Comparison of ENCODE assay signal across 1 cellular context in the genomic region with DNA sequence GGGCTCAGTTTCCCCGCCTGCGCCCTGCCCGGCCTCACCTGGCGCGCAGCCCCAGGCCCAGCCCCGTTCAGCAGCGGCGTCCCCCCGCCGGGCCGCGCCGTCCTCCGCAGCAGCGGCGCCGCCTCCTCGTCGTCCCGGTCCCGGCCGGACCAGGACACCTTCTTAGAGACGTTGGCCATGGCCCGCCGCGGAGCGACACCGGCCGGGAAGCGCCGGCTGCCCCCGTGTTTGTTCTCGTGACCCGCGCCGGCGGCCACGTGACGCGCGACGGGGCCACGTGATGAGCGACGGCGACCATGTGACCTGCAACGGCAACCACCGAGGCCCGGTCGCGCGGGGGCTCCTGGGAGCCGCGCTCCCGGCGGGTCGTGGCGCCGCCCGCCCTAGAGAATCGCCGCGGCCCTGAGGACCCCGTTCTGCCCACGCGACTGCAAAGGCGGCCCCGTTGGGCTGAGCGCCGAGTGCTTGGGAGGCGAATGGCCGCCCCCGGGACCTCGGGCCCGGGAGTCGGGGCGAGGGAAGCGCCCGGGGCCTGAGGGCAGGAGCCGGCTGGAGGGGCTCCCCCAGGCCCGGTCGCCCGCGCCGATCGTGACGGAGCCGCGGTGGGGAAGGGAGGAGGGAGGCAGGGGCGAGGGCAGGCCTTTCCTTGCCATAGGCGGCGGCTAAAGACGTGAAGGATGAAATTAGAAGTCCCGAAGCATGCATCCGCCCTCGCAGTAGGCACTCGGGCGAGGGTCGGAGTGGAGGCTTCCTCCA.
TF ChIP-seq lines count a peak whose summit lies in the region.

A gene with protein sequence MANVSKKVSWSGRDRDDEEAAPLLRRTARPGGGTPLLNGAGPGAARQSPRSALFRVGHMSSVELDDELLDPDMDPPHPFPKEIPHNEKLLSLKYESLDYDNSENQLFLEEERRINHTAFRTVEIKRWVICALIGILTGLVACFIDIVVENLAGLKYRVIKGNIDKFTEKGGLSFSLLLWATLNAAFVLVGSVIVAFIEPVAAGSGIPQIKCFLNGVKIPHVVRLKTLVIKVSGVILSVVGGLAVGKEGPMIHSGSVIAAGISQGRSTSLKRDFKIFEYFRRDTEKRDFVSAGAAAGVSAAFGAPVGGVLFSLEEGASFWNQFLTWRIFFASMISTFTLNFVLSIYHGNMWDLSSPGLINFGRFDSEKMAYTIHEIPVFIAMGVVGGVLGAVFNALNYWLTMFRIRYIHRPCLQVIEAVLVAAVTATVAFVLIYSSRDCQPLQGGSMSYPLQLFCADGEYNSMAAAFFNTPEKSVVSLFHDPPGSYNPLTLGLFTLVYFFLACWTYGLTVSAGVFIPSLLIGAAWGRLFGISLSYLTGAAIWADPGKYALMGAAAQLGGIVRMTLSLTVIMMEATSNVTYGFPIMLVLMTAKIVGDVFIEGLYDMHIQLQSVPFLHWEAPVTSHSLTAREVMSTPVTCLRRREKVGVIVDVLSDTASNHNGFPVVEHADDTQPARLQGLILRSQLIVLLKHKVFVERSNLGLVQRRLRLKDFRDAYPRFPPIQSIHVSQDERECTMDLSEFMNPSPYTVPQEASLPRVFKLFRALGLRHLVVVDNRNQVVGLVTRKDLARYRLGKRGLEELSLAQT (minus strand): TSS at position 233 of the 756 bp plus-strand sequence. CDS start 54 bp downstream, at position 179.

TF ChIP-seq in HepG2, 621 proteins besides CTCF, POLR2A, EP300 and RAD21 (continued from another document and continues in another):
- TF ChIP-seq ATF2 (CRISPR knock-in tag; IDR thresholded peaks at IDR 0.05) = 0 out of 2 replicates have a peak, but pooled peaks have one; percentile 42
- no peak for TF ChIP-seq ZNF18 (CRISPR knock-in tag; IDR thresholded peaks at IDR 0.05; ENCODE audit: insufficient replicate concordance)
- no peak for TF ChIP-seq ZNF644 (CRISPR knock-in tag; IDR thresholded peaks at IDR 0.05; ENCODE audit: low read depth)
- TF ChIP-seq, protein P1, sequence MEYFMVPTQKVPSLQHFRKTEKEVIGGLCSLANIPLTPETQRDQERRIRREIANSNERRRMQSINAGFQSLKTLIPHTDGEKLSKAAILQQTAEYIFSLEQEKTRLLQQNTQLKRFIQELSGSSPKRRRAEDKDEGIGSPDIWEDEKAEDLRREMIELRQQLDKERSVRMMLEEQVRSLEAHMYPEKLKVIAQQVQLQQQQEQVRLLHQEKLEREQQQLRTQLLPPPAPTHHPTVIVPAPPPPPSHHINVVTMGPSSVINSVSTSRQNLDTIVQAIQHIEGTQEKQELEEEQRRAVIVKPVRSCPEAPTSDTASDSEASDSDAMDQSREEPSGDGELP (IDR thresholded peaks at IDR 0.05; ENCODE audit: borderline replicate concordance, low read depth) = peak; percentile 27; the same call in 1 of the 2 replicates
- no peak for TF ChIP-seq ZNF800 (CRISPR knock-in tag; IDR thresholded peaks at IDR 0.05)
- TF ChIP-seq ZNF362 (CRISPR knock-in tag; IDR thresholded peaks at IDR 0.05; ENCODE audit: borderline replicate concordance) = no peak; the same call in 1 of the 2 replicates
- TF ChIP-seq ZFP62 (CRISPR knock-in tag; IDR thresholded peaks at IDR 0.05) = no peak
- TF ChIP-seq CHCHD3 (CRISPR knock-in tag; IDR thresholded peaks at IDR 0.05) = peak; percentile 63; the same call in 1 of the 2 replicates
- peak; percentile 76 for TF ChIP-seq FOXA3 (CRISPR knock-in tag; IDR thresholded peaks at IDR 0.05)
- peak; percentile 80 for TF ChIP-seq ZNF780A (CRISPR knock-in tag; IDR thresholded peaks at IDR 0.05)
- TF ChIP-seq ZNF570 (CRISPR knock-in tag; IDR thresholded peaks at IDR 0.05; ENCODE audit: borderline replicate concordance) = peak; percentile 94; the same call in 1 of the 2 replicates
- TF ChIP-seq IKZF5 (CRISPR knock-in tag; IDR thresholded peaks at IDR 0.05) = peak; percentile 76
- no peak for TF ChIP-seq MTA3 (CRISPR knock-in tag; IDR thresholded peaks at IDR 0.05)
- TF ChIP-seq ZNF572 (CRISPR knock-in tag; IDR thresholded peaks at IDR 0.05) = no peak
- TF ChIP-seq MTA1 (CRISPR knock-in tag; IDR thresholded peaks at IDR 0.05; ENCODE audit: borderline replicate concordance) = 0 out of 2 replicates have a peak, but pooled peaks have one; percentile 11
- no peak for TF ChIP-seq MATR3 (CRISPR knock-in tag; IDR thresholded peaks at IDR 0.05)
- peak; percentile 82; the same call in 1 of the 2 replicates for TF ChIP-seq ZNF782 (CRISPR knock-in tag; IDR thresholded peaks at IDR 0.05; ENCODE audit: borderline replicate concordance)
- TF ChIP-seq ZNF256 (CRISPR knock-in tag; conservative IDR thresholded peaks at IDR 0.05) = no peak
- no peak for TF ChIP-seq AGO1 (IDR thresholded peaks at IDR 0.05; ENCODE audit: low read depth, low read length, poor library complexity, severe bottlenecking)
- TF ChIP-seq ZNF777 (CRISPR knock-in tag; IDR thresholded peaks at IDR 0.05) = peak; percentile 57; the same call in 1 of the 2 replicates
- TF ChIP-seq, protein P2, sequence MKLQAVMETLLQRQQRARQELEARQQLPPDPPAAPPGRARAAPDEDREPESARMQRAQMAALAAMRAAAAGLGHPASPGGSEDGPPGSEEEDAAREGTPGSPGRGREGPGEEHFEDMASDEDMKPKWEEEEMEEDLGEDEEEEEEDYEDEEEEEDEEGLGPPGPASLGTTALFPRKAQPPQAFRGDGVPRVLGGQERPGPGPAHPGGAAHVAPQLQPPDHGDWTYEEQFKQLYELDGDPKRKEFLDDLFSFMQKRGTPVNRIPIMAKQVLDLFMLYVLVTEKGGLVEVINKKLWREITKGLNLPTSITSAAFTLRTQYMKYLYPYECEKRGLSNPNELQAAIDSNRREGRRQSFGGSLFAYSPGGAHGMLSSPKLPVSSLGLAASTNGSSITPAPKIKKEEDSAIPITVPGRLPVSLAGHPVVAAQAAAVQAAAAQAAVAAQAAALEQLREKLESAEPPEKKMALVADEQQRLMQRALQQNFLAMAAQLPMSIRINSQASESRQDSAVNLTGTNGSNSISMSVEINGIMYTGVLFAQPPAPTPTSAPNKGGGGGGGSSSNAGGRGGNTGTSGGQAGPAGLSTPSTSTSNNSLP (IDR thresholded peaks at IDR 0.05; ENCODE audit: low read depth, low read length) = no peak
- TF ChIP-seq ZBTB21 (CRISPR knock-in tag; IDR thresholded peaks at IDR 0.05) = no peak
- TF ChIP-seq ZNF30 (CRISPR knock-in tag; IDR thresholded peaks at IDR 0.05) = no peak
- peak; percentile 54; the same call in 1 of the 2 replicates for TF ChIP-seq UBTF (CRISPR knock-in tag; IDR thresholded peaks at IDR 0.05)
- no peak for TF ChIP-seq NFATC3 (CRISPR knock-in tag; IDR thresholded peaks at IDR 0.05)
- no peak for TF ChIP-seq ZNF597 (CRISPR knock-in tag; IDR thresholded peaks at IDR 0.05)
- peak; percentile 82; the same call in 1 of the 2 replicates for TF ChIP-seq KDM3A (CRISPR knock-in tag; IDR thresholded peaks at IDR 0.05; ENCODE audit: low read depth)
- no peak for TF ChIP-seq SP2 (CRISPR knock-in tag; IDR thresholded peaks at IDR 0.05)
- TF ChIP-seq, protein P3, sequence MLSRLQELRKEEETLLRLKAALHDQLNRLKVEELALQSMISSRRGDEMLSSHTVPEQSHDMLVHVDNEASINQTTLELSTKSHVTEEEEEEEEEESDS (CRISPR knock-in tag; IDR thresholded peaks at IDR 0.05; ENCODE audit: borderline replicate concordance) = no peak
- peak; percentile 87 for TF ChIP-seq SATB2 (CRISPR knock-in tag; IDR thresholded peaks at IDR 0.05)
- peak; percentile 45; the same call in 1 of the 2 replicates for TF ChIP-seq KLF12 (CRISPR knock-in tag; IDR thresholded peaks at IDR 0.05; ENCODE audit: borderline replicate concordance)
- TF ChIP-seq ZNF260 (CRISPR knock-in tag; IDR thresholded peaks at IDR 0.05; ENCODE audit: borderline replicate concordance, low read depth) = no peak
- TF ChIP-seq ZNF558 (CRISPR knock-in tag; IDR thresholded peaks at IDR 0.05; ENCODE audit: borderline replicate concordance) = peak; percentile 96; the same call in 1 of the 2 replicates
- TF ChIP-seq ZNF513 (CRISPR knock-in tag; conservative IDR thresholded peaks at IDR 0.05) = no peak
